27 cellular contexts compared by ENCODE assay signal in the genomic region with DNA sequence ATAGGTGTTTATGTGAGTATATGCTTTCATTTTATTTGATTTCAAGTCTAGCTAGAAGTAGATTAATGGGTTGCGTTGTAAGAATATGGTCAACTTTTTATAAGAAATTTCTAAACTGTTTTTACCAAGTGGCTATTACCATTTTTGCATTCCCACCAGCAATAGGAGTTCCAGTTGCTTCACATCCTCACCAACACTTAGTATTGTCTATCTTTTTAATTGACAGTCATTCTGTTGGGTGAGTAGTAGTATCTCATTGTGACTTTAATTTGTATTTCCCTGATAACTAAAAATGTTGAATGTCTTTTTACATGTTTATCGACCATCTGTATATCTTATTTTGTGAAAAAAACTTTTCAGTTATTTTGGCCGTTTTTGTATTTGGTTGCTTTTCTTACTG.
"Had no signal": no experiment of that assay in that cellular context is flagged by ENCODE, and none has a peak within 500 bp of the region (broad histone marks: within the 10 kb centered on the region; RNA-seq: fewer than 3 reads in every experiment).

No MANE protein-coding gene starts in this region.

- H3K4me1 ChIP-seq: colonic mucosa, esophagus squamous epithelium, gastrocnemius medialis, heart right ventricle, left lung, lower lobe of right lung had no signal

- H3K9me3 Mint-ChIP-seq: dendritic cell treated with granulocyte-macrophage colony-stimulating factor and Interleukin-4, amounts not matched to agents 40 ng/mL and 50 ng/mL, for 4 days; effector memory CD8-positive, alpha-beta T cell had no signal

- H3K9me3 ChIP-seq: colonic mucosa, gastrocnemius medialis had no signal

- H3K27me3 ChIP-seq: colonic mucosa, esophagus squamous epithelium, gastrocnemius medialis, heart right ventricle, left lung had no signal

- DNase-seq: colonic mucosa; cortex of kidney; effector CD8-positive, alpha-beta T cell; effector memory CD8-positive, alpha-beta T cell; endodermal cell; erythroblast; esophagus squamous epithelium; foreskin fibroblast; foreskin melanocyte; gastrocnemius medialis; glutamatergic neuron; head of caudate nucleus; heart right ventricle; hippocampal formation; left cardiac atrium; left lung; left ventricle myocardium superior; lower lobe of right lung; mesenchymal stem cell; mucosa of descending colon; naive B cell had no signal

- H3K36me3 ChIP-seq: colonic mucosa, lower lobe of right lung had no signal

- ATAC-seq: effector memory CD8-positive, alpha-beta T cell; esophagus mucosa; gastrocnemius medialis; heart right ventricle; left cardiac atrium; left lung; left ventricle myocardium superior; lower lobe of right lung; mucosa of descending colon had no signal

- H3K4me3 Mint-ChIP-seq: dendritic cell treated with granulocyte-macrophage colony-stimulating factor and Interleukin-4, amounts not matched to agents 40 ng/mL and 50 ng/mL, for 4 days; effector memory CD8-positive, alpha-beta T cell; endodermal cell; mesothelial cell of epicardium; naive B cell had no signal

- H3K4me1 Mint-ChIP-seq: endodermal cell had no signal

- FAIRE-seq: endometrium, keratinocyte had no signal

- H3K27ac Mint-ChIP-seq: dendritic cell treated with granulocyte-macrophage colony-stimulating factor and Interleukin-4, amounts not matched to agents 40 ng/mL and 50 ng/mL, for 4 days; effector memory CD8-positive, alpha-beta T cell; endodermal cell; mesothelial cell of epicardium had no signal

- H3K4me3 ChIP-seq: colonic mucosa, esophagus squamous epithelium, gastrocnemius medialis, heart right ventricle, left lung, lower lobe of right lung, mucosa of descending colon had no signal

- H3K27me3 Mint-ChIP-seq: dendritic cell treated with granulocyte-macrophage colony-stimulating factor and Interleukin-4, amounts not matched to agents 40 ng/mL and 50 ng/mL, for 4 days; effector memory CD8-positive, alpha-beta T cell; naive B cell had no signal

- H3K27ac ChIP-seq: colonic mucosa, epithelial cell of prostate, esophagus squamous epithelium, gastrocnemius medialis, heart right ventricle, left lung, lower lobe of right lung had no signal
